8 cellular contexts compared by ENCODE assay signal in genomic region chr20:44080646-44081267, GRCh38.
DNase-seq lines count a peak whose midpoint lies in the region; ATAC-seq lines count a peak whose summit lies in the region.

No MANE protein-coding gene starts in this region.

- WGBS in mesenchymal stem cell, result 34% methylated on average over 8 of the region's 8 CpGs

- H3K14ac ChIP-seq in mesenchymal stem cell (ENCODE audit: low read length in 2 of 2), result no peak overlapping the region

- no peak overlapping the region for H4K8ac ChIP-seq in mesenchymal stem cell (ENCODE audit: low read length)

- H3K27me3 ChIP-seq in mesenchymal stem cell (ENCODE audit: control insufficient read depth in 1 of 2, insufficient read depth in 1 of 2, low read length in 2 of 2), result peaks cover 0 to 2% of the 10 kb centered on the region in 2 experiments

- no peak overlapping the region for H2BK15ac ChIP-seq in mesenchymal stem cell (ENCODE audit: low read depth, poor library complexity, severe bottlenecking)

- no peak overlapping the region for H4K91ac ChIP-seq in mesenchymal stem cell (ENCODE audit: low read length)

- peaks cover 6% of the 10 kb centered on the region for H3K4me1 ChIP-seq in mesenchymal stem cell (ENCODE audit: control insufficient read depth, insufficient read depth, low read depth, low read length)

- H3K23ac ChIP-seq in mesenchymal stem cell (ENCODE audit: low read length in 2 of 2), result no peak overlapping the region

- H3K27ac ChIP-seq in mesenchymal stem cell (ENCODE audit: low read length, poor library complexity, severe bottlenecking), result no peak overlapping the region

- no peak overlapping the region for H3K18ac ChIP-seq in mesenchymal stem cell (ENCODE audit: low read depth in 1 of 2, low read length in 2 of 2)

- H2BK120ac ChIP-seq in mesenchymal stem cell (ENCODE audit: low read depth, low read length), result no peak overlapping the region

- ATAC-seq in HG03378 (IDR thresholded peaks at IDR 0.05; ENCODE audit: unreplicated experiment), result peak; percentile 83

- H3K4me2 ChIP-seq in mesenchymal stem cell (ENCODE audit: low read length, poor library complexity, severe bottlenecking), result no peak overlapping the region

- no peak overlapping the region for H3K4ac ChIP-seq in mesenchymal stem cell (ENCODE audit: low read depth in 1 of 2, low read length in 2 of 2)

- peak overlapping the region; percentile 6 for H3K9ac ChIP-seq in mesenchymal stem cell (ENCODE audit: low read length)

- no peak overlapping the region for H2AK5ac ChIP-seq in mesenchymal stem cell (ENCODE audit: low read length, severe bottlenecking)

- DNase-seq in SIG-M5 treated with dmso at 0.1 percent for 504 hours (lab: John Stamatoyannopoulos, UW; ENCODE audit: unreplicated experiment), result peak; percentile 79
- DNase-seq in SIG-M5 (lab: John Stamatoyannopoulos, UW), result no peak
- peak; percentile 54 for DNase-seq in NCI-H526 treated with DMSO at 0.1 percent for 48 hours (lab: John Stamatoyannopoulos, UW)
- peak; percentile 78 to 82 for DNase-seq in activated CD4-positive, alpha-beta T cell treated with anti-CD3 and anti-CD28 coated beads, Interleukin-2, amount 50 U/mL, for 48 hours
- DNase-seq in effector CD8-positive, alpha-beta T cell (lab: John Stamatoyannopoulos, UW), result peak; percentile 69
- DNase-seq in mesenchymal stem cell, result peak; percentile 81
- DNase-seq in stimulated activated CD8-positive, alpha-beta memory T cell treated with anti-CD3 and anti-CD28 coated beads, Interleukin-2, amount 100 ng/mL, for 48 hours (ENCODE audit: low read depth in 2 of 2), result peak; percentile 28 to 53

- H2BK5ac ChIP-seq in mesenchymal stem cell (ENCODE audit: low read depth, low read length, poor library complexity, severe bottlenecking), result no peak overlapping the region

- no peak overlapping the region for H2BK12ac ChIP-seq in mesenchymal stem cell (ENCODE audit: low read length in 2 of 2)

- H3K9me3 ChIP-seq in mesenchymal stem cell (ENCODE audit: control insufficient read depth, low read length), result no peaks in the 10 kb centered on the region

- H3K4me3 ChIP-seq in mesenchymal stem cell (ENCODE audit: insufficient read depth in 1 of 2, low read depth in 1 of 2, low read length in 2 of 2), result no peak overlapping the region

- H2AFZ ChIP-seq in mesenchymal stem cell (ENCODE audit: low read depth, low read length), result no peak overlapping the region

- H3K79me1 ChIP-seq in mesenchymal stem cell (replicated peaks; ENCODE audit: low read length, poor library complexity, severe bottlenecking), result no peaks in the 10 kb centered on the region

- no peaks in the 10 kb centered on the region for H3K36me3 ChIP-seq in mesenchymal stem cell (ENCODE audit: control insufficient read depth in 1 of 2, insufficient read depth in 2 of 2, low read depth in 1 of 2, low read length in 2 of 2)
